13 cellular contexts compared by ENCODE assay signal in the genomic region with DNA sequence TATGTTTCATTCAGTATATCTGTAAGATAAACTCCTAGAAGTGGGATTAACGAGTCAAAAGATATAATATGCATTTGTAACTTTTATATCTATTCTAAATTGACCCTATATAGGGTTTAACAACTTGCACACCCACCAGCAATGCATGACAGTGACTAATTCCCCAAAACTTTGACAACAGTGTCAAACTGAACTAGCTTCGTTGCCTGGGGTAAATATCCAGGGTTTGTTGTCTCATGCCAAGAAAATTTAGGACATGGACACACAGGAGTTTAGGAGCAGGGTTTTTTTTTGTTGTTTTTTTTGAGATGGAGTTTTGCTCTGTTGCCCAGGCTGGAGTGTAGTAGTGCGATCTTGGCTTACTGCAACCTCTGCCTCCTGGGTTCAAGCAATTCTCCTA. TPM values are rescaled to one million over a fixed set of nuclear protein-coding genes. Genes with fewer than 3 reads are reported as not detected.
A peak's percentile ranks its signal among the peaks of the same experiment; 100 is the strongest.
DNase-seq lines count a peak whose midpoint lies in the region; ATAC-seq and TF ChIP-seq lines count a peak whose summit lies in the region.
"Had no signal": no experiment of that assay in that cellular context is flagged by ENCODE, and none has a peak within 500 bp of the region (broad histone marks: within the 10 kb centered on the region; RNA-seq: fewer than 3 reads in every experiment).

No MANE protein-coding gene starts in this region.

- H3K36me3 Mint-ChIP-seq in T-helper 1 cell treated with Interleukin-12 subunit alpha and Interleukin-12 subunit beta and Interleukin-4 antibody, amounts not matched to agents 30 μg/mL and 1 μg/mL, for 36 hours (ENCODE audit: low read depth) = peaks cover 15% of the 10 kb centered on the region
- peaks cover 20% of the 10 kb centered on the region for H3K36me3 Mint-ChIP-seq in nephron (ENCODE audit: low read depth)

- no peak overlapping the region for H3K4me3 ChIP-seq in PC-3 (ENCODE audit: low read length)
- no peak overlapping the region for H3K4me3 ChIP-seq in adipocyte (ENCODE audit: low read length)

- no TSS peak for BruUV-seq in PC-3 (replicated peaks; lab: Mats Ljungman, UMichigan)

- TF ChIP-seq CTCF in PC-3 (conservative IDR thresholded peaks at IDR 0.05; ENCODE audit: low read depth, low read length) (no peak), nephron (IDR thresholded peaks at IDR 0.05; ENCODE audit: unreplicated experiment in 3 of 3) (no peak)

- H3K36me3 ChIP-seq in PC-3 (ENCODE audit: low read depth, low read length) (peaks cover 20% of the 10 kb centered on the region), adipocyte (ENCODE audit: control insufficient read depth, insufficient read depth, low read length, severe bottlenecking) (peaks cover 18% of the 10 kb centered on the region)

- peaks cover 20% of the 10 kb centered on the region for H3K4me1 Mint-ChIP-seq in T-helper 1 cell treated with Interleukin-12 subunit alpha and Interleukin-12 subunit beta and Interleukin-4 antibody, amounts not matched to agents 30 μg/mL and 1 μg/mL, for 36 hours (ENCODE audit: low read depth)
- H3K4me1 Mint-ChIP-seq in nephron = peaks cover 16% of the 10 kb centered on the region

- no peaks in the 10 kb centered on the region for H3K9me3 Mint-ChIP-seq in T-helper 1 cell treated with Interleukin-12 subunit alpha and Interleukin-12 subunit beta and Interleukin-4 antibody, amounts not matched to agents 30 μg/mL and 1 μg/mL, for 36 hours
- no peaks in the 10 kb centered on the region for H3K9me3 Mint-ChIP-seq in nephron

- no peak overlapping the region for H3K27ac ChIP-seq in PC-3 (ENCODE audit: low read length)

- H4K20me1 ChIP-seq in PC-3 (ENCODE audit: low read length) = peaks cover 17% of the 10 kb centered on the region

- H3K79me2 ChIP-seq in PC-3 (ENCODE audit: low read length) = peaks cover 95% of the 10 kb centered on the region

- no peak overlapping the region for H3K27ac Mint-ChIP-seq in T-helper 1 cell treated with Interleukin-12 subunit alpha and Interleukin-12 subunit beta and Interleukin-4 antibody, amounts not matched to agents 30 μg/mL and 1 μg/mL, for 36 hours
- peak overlapping the region in 1 of 3 experiments; percentile 96 for H3K27ac Mint-ChIP-seq in nephron

- H3F3A ChIP-seq in PC-3 (ENCODE audit: low read length, unreplicated experiment) = no peaks in the 10 kb centered on the region

- POLR2A ChIA-PET in PC-3 (lab: Charles Lee; ENCODE audit: unreplicated experiment) = no interaction called here

- no peak overlapping the region for H2AFZ ChIP-seq in PC-3 (ENCODE audit: low read length)

- no peaks in the 10 kb centered on the region for H3K9me2 ChIP-seq in PC-3 (replicated peaks; ENCODE audit: low read length)

- H3K9me3 ChIP-seq in PC-3 (ENCODE audit: low read length) (no peaks in the 10 kb centered on the region), adipocyte (ENCODE audit: control insufficient read depth, low read length) (no peaks in the 10 kb centered on the region)
- H3K9me3 ChIP-seq: left ventricle myocardium inferior had no signal

- H3K4me1 ChIP-seq in PC-3 (ENCODE audit: insufficient read depth, low read length) (peaks cover 17% of the 10 kb centered on the region; the same call in 1 of the 2 replicates), adipocyte (ENCODE audit: control insufficient read depth, insufficient read depth, low read length) (peaks cover 9% of the 10 kb centered on the region)

- DNase-seq in T-helper 1 cell (no peak), PC-3 (peak; percentile 39), adipocyte (ENCODE audit: low read depth) (peak; percentile 35), islet precursor cell (no peak), NOMO-1 treated with dmso at 0.1 percent for 144 hours (lab: John Stamatoyannopoulos, UW; ENCODE audit: unreplicated experiment) (no peak)
- DNase-seq: 8988T; activated CD8-positive, alpha-beta memory T cell treated with anti-CD3 and anti-CD28 coated beads for 24 hours; erythroblast; hippocampal formation; left ventricle myocardium inferior had no signal

- no peak overlapping the region for H3K9ac ChIP-seq in PC-3 (ENCODE audit: low read length)
- H3K9ac ChIP-seq in adipocyte (ENCODE audit: low read length) = no peak overlapping the region

- no peak overlapping the region for H3K4me2 ChIP-seq in PC-3 (ENCODE audit: low read length)

- CTCF ChIA-PET in PC-3 (lab: Charles Lee) = no interaction called here

- H3K27me3 ChIP-seq in PC-3 (ENCODE audit: low read length) (no peaks in the 10 kb centered on the region), adipocyte (replicated peaks; ENCODE audit: control insufficient read depth, insufficient read depth, low read length) (no peaks in the 10 kb centered on the region)

- H3K27me3 Mint-ChIP-seq in T-helper 1 cell treated with Interleukin-12 subunit alpha and Interleukin-12 subunit beta and Interleukin-4 antibody, amounts not matched to agents 30 μg/mL and 1 μg/mL, for 36 hours (ENCODE audit: low read depth) = no peaks in the 10 kb centered on the region
- H3K27me3 Mint-ChIP-seq in nephron (ENCODE audit: low read depth) = no peaks in the 10 kb centered on the region

- ATAC-seq in PC-3 (0 out of 2 replicates have a peak, but pooled peaks have one; percentile 10), GM21723 (IDR thresholded peaks at IDR 0.05; ENCODE audit: unreplicated experiment) (no peak)

- H3K4me3 Mint-ChIP-seq in T-helper 1 cell treated with Interleukin-12 subunit alpha and Interleukin-12 subunit beta and Interleukin-4 antibody, amounts not matched to agents 30 μg/mL and 1 μg/mL, for 36 hours = peak overlapping the region; percentile 96
- peak overlapping the region; percentile 98 to 100 (median 100) for H3K4me3 Mint-ChIP-seq in nephron

- intact Hi-C loops in PC-3 (cut with micrococcal nuclease) = loop anchor here (2.0 kb wide), 1 partner anchor 17 kb away; no protein-coding TSS in a partner anchor

RNA-seq across cellular contexts. Expression of a gene that starts 5.1 kb away (rescaled TPM):
- 159 and 173 TPM in 2 replicates for total RNA-seq in PC-3 (2014; rRNA removed)

RNA-seq across cellular contexts. Expression of a gene that starts 15.7 kb away (rescaled TPM):
- 1.4 TPM in 1 of 2 replicates, not detected in the other for total RNA-seq in PC-3 (2014; rRNA removed)

Comparison
In these comparisons a context has a peak if more than half of its experiments do, and no peak if none do; other contexts are left out.
1. DNase-seq: peak in PC-3 (single experiment) and adipocyte (single experiment); none in T-helper 1 cell (0 of 5), islet precursor cell (single experiment) and NOMO-1 treated with dmso at 0.1 percent for 144 hours (single experiment).